ENCODE assay signal across 8 cellular contexts in the genomic region with DNA sequence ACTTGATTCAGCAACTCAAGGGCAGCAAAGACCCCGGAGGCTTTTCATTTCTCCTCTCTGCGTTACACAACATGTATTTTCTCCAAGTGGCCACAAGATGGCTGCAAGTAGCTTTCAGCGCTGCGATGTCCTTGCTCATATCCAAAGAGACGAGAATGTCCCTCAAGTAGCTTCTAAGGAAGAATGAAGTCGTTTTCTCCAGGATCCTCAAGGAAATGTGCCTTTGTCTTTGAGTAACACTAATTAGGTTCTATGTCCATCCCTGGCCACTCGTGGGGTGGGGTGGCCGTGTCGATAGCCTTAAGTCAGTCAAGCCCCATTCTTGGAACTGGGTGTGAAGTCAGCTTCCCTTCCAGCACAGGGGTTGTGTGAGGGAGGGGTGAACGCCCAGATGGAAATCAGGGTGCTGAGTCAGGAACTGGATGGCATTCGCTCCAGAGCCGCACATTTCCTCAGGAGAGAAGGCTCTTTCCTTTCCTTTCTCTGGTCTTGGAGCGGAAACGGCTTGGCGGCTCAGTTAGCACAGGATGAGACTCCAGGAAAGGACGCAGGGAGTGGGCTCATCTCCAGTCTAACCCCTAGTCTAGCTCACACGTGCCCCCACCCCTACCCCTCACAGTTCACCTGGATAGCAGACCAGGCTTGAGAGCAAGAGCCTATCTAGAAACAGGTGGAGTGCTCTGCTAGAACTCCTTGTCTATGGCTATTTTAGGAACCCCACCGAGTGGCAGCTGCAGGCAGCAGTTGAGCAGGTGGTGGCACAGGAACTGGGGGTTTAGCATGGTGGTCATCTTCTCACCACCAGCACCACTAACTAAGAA. TPM values are rescaled to one million over a fixed set of nuclear protein-coding genes. Genes with fewer than 3 reads are reported as not detected.
A peak's percentile ranks its signal among the peaks of the same experiment; 100 is the strongest.
DNase-seq lines count a peak whose midpoint lies in the region; ATAC-seq, FAIRE-seq and TF ChIP-seq lines count a peak whose summit lies in the region.

No MANE protein-coding gene starts in this region.

- H3K27ac Mint-ChIP-seq in HFFc6: no peak overlapping the region
- H3K27ac Mint-ChIP-seq in activated CD4-positive, alpha-beta T cell treated with anti-CD3 and anti-CD28 coated beads for 36 hours: no peak overlapping the region

- peak; percentile 88 for TF ChIP-seq CTCF in HFFc6 (IDR thresholded peaks at IDR 0.05)
- TF ChIP-seq CTCF in endothelial cell of umbilical vein (IDR thresholded peaks at IDR 0.05; ENCODE audit: extremely low read depth in 1 of 2, insufficient read depth in 1 of 2, low read depth in 1 of 2, low read length in 2 of 2): peak; percentile 73 to 74
- TF ChIP-seq CTCF in uterus (IDR thresholded peaks at IDR 0.05): peak; percentile 74 to 83 (median 82)

- H3K4me1 Mint-ChIP-seq in HFFc6 (ENCODE audit: low read depth): peaks cover 11% of the 10 kb centered on the region
- peaks cover 9% of the 10 kb centered on the region for H3K4me1 Mint-ChIP-seq in activated CD4-positive, alpha-beta T cell treated with anti-CD3 and anti-CD28 coated beads for 36 hours

- H3K27ac ChIP-seq in endothelial cell of umbilical vein (ENCODE audit: insufficient read depth, low read depth, low read length) (peak overlapping the region; percentile 30), mucosa of rectum (ENCODE audit: low read depth in 2 of 2, low read length in 2 of 2) (no peak overlapping the region), uterus (peak overlapping the region in 1 of 2 donors; percentile 4)

- CTCF ChIA-PET in activated CD4-positive, alpha-beta T cell treated with anti-CD3 and anti-CD28 coated beads for 36 hours (lab: Charles Lee): interaction anchor here (0.8 to 1.2 kb wide), 14 partner anchors 10 to 142 kb away, joined by 3 to 8 read pairs (median 3); no protein-coding TSS in a partner anchor
- CTCF ChIA-PET in endothelial cell of umbilical vein (lab: Charles Lee): interaction anchor here (0.6 to 1.9 kb wide), 40 partner anchors 8 to 420 kb away, joined by 3 to 41 read pairs (median 6); partner anchors contain the start of genes C11orf71, NNMT, RBM7 and REXO2

- H3K36me3 ChIP-seq in endothelial cell of umbilical vein (ENCODE audit: control insufficient read depth in 2 of 2, extremely low read depth in 1 of 2, insufficient read depth in 2 of 2, low read length in 2 of 2) (no peaks in the 10 kb centered on the region), mucosa of rectum (ENCODE audit: control insufficient read depth in 2 of 2, insufficient read depth in 2 of 2, low read length in 2 of 2) (no peaks in the 10 kb centered on the region), uterus (no peaks in the 10 kb centered on the region)

- H3K9ac ChIP-seq in endothelial cell of umbilical vein (replicated peaks; ENCODE audit: extremely low read depth, insufficient read depth, low read length) (peak overlapping the region; percentile 50), mucosa of rectum (ENCODE audit: low read depth in 1 of 2, low read length in 2 of 2) (peak overlapping the region; percentile 33 to 37)

- intact Hi-C loops in activated CD4-positive, alpha-beta T cell treated with anti-CD3 and anti-CD28 coated beads for 36 hours (cut with DNase I, micrococcal nuclease): loop anchor here (1.0 to 10.0 kb wide), 7 partner anchors 58 to 422 kb away; partner anchors contain the start of genes REXO2 (in 2 of the 2) and NXPE4 (in 1 of the 2)
- intact Hi-C loops in endothelial cell of umbilical vein (cut with micrococcal nuclease) (loop anchor here (1.0 to 5.0 kb wide), 11 partner anchors 8 to 422 kb away; partner anchors contain the start of genes C11orf71, NNMT, RBM7 and REXO2), uterus (cut with DNase I; ENCODE audit: low total_unique reads) (no loop called here)

- POLR2A ChIA-PET in activated CD4-positive, alpha-beta T cell treated with anti-CD3 and anti-CD28 coated beads for 36 hours (lab: Charles Lee): no interaction called here
- POLR2A ChIA-PET in endothelial cell of umbilical vein (lab: Charles Lee): no interaction called here

- TF ChIP-seq POLR2A in endothelial cell of umbilical vein (IDR thresholded peaks at IDR 0.05; ENCODE audit: low read depth, low read length): no peak
- no peak for TF ChIP-seq POLR2A in uterus (IDR thresholded peaks at IDR 0.05)

- peak overlapping the region in 2 of 3 experiments; percentile 22 to 60 for H3K4me3 ChIP-seq in endothelial cell of umbilical vein (replicated peaks in 1 of 3; ENCODE audit: insufficient read depth in 1 of 3, low read depth in 1 of 3, low read length in 3 of 3)
- H3K4me3 ChIP-seq in mucosa of rectum (ENCODE audit: low read length in 2 of 2): peak overlapping the region; percentile 9 to 63
- no peak overlapping the region for H3K4me3 ChIP-seq in uterus

- no TSS peak for BruUV-seq in endothelial cell of umbilical vein (replicated peaks; lab: Mats Ljungman, UMichigan)

- H3K4me1 ChIP-seq in endothelial cell of umbilical vein (ENCODE audit: control insufficient read depth, extremely low read depth, insufficient read depth, low read length): peaks cover 6% of the 10 kb centered on the region
- H3K4me1 ChIP-seq in mucosa of rectum (ENCODE audit: control insufficient read depth in 2 of 2, insufficient read depth in 2 of 2, low read length in 2 of 2): peaks cover 4 to 6% of the 10 kb centered on the region in 2 donors
- H3K4me1 ChIP-seq in uterus: no peaks in the 10 kb centered on the region

- H3K9me3 ChIP-seq in endothelial cell of umbilical vein (replicated peaks; ENCODE audit: control insufficient read depth, insufficient read depth, low read length): no peaks in the 10 kb centered on the region
- H3K9me3 ChIP-seq in mucosa of rectum (ENCODE audit: control insufficient read depth in 2 of 2, low read length in 2 of 2): no peaks in the 10 kb centered on the region
- H3K9me3 ChIP-seq in uterus: no peaks in the 10 kb centered on the region

- peak overlapping the region; percentile 91 for H2AFZ ChIP-seq in endothelial cell of umbilical vein (ENCODE audit: low read depth, low read length)

- no peaks in the 10 kb centered on the region for H3K9me3 Mint-ChIP-seq in HFFc6
- H3K9me3 Mint-ChIP-seq in activated CD4-positive, alpha-beta T cell treated with anti-CD3 and anti-CD28 coated beads for 36 hours (ENCODE audit: low read depth): no peaks in the 10 kb centered on the region

- H3K36me3 Mint-ChIP-seq in HFFc6 (ENCODE audit: low read depth): no peaks in the 10 kb centered on the region
- no peaks in the 10 kb centered on the region for H3K36me3 Mint-ChIP-seq in activated CD4-positive, alpha-beta T cell treated with anti-CD3 and anti-CD28 coated beads for 36 hours (ENCODE audit: low read depth)

- H4K20me1 ChIP-seq in endothelial cell of umbilical vein (replicated peaks; ENCODE audit: control insufficient read depth, extremely low read depth, insufficient read depth, low read length): no peaks in the 10 kb centered on the region

- dilution Hi-C loops in endothelial cell of umbilical vein (cut with MboI; ENCODE audit: extremely low pct_ligation_motif_present, low sequenced_read_pairs): no loop called here

- H3K27me3 Mint-ChIP-seq in HFFc6 (ENCODE audit: insufficient read depth): no peaks in the 10 kb centered on the region
- peaks cover 4% of the 10 kb centered on the region for H3K27me3 Mint-ChIP-seq in activated CD4-positive, alpha-beta T cell treated with anti-CD3 and anti-CD28 coated beads for 36 hours

- H3K27me3 ChIP-seq in endothelial cell of umbilical vein (ENCODE audit: control insufficient read depth in 2 of 2, insufficient read depth in 2 of 2, low read length in 2 of 2): no peaks in the 10 kb centered on the region
- H3K27me3 ChIP-seq in mucosa of rectum (ENCODE audit: control insufficient read depth in 2 of 2, insufficient read depth in 2 of 2, low read length in 2 of 2): no peaks in the 10 kb centered on the region
- no peaks in the 10 kb centered on the region for H3K27me3 ChIP-seq in uterus

- peak; percentile 85 for FAIRE-seq in endothelial cell of umbilical vein (lab: Jason Lieb, UNC)

- H3K4me2 ChIP-seq in endothelial cell of umbilical vein (ENCODE audit: insufficient read depth, low read length): peak overlapping the region; percentile 84

- H3K79me2 ChIP-seq in endothelial cell of umbilical vein (ENCODE audit: control insufficient read depth, insufficient read depth, low read length): no peaks in the 10 kb centered on the region

- H3K4me3 Mint-ChIP-seq in HFFc6: peak overlapping the region; percentile 69
- peak overlapping the region; percentile 43 for H3K4me3 Mint-ChIP-seq in activated CD4-positive, alpha-beta T cell treated with anti-CD3 and anti-CD28 coated beads for 36 hours

- H3K9me1 ChIP-seq in endothelial cell of umbilical vein (replicated peaks; ENCODE audit: control insufficient read depth, extremely low read depth, insufficient read depth, low read length): no peaks in the 10 kb centered on the region

- peak; percentile 72 for ATAC-seq in activated CD4-positive, alpha-beta T cell treated with anti-CD3 and anti-CD28 coated beads for 36 hours
- no peak for ATAC-seq in GM21447 (IDR thresholded peaks at IDR 0.05; ENCODE audit: unreplicated experiment)

- peak; percentile 83 for DNase-seq in DMS53 (lab: John Stamatoyannopoulos, UW)
- peak; percentile 60 for DNase-seq in HFFc6
- DNase-seq in NCI-H226: peak; percentile 28
- peak; percentile 50 for DNase-seq in activated CD4-positive, alpha-beta T cell treated with anti-CD3 and anti-CD28 coated beads for 36 hours
- peak; percentile 86 for DNase-seq in endothelial cell of umbilical vein (ENCODE audit: low read depth, low spot score)
- DNase-seq in uterus: peak; percentile 26 to 54

RNA-seq across cellular contexts. Expression of gene NNMT, which starts 44.3 kb away (rescaled TPM):
- total RNA-seq in HFFc6 (2021; fragmentation: NEBNext Ultra II Directional; extraction: Animal tissue kit (Norgen Biotek cat#: 25700)): 100 to 1,000 TPM; 191 to 264 (median 205) TPM
- not detected for total RNA-seq in activated CD4-positive, alpha-beta T cell treated with anti-CD3 and anti-CD28 coated beads for 36 hours
- total RNA-seq in endothelial cell of umbilical vein (300 and 330 TPM in 2 replicates), uterus (100 to 1,000 TPM in 2 of 4 donors, 10 to 100 TPM in 1, 1 to 10 TPM in 1; 4.6 to 362 (median 116) TPM)
- polyA plus RNA-seq in endothelial cell of umbilical vein: 454 and 506 TPM in 2 replicates
- 458 and 555 TPM in 2 replicates for polyA plus RNA-seq in endothelial cell of umbilical vein (2011; cell fraction: cytosol; rRNA removed)
- 274 and 371 TPM in 2 replicates for polyA plus RNA-seq in endothelial cell of umbilical vein (2011; cell fraction: nucleus; rRNA removed)
- polyA plus RNA-seq in endothelial cell of umbilical vein (2012): 482 and 590 TPM in 2 replicates
- polyA minus RNA-seq in endothelial cell of umbilical vein: 169 and 179 TPM in 2 replicates
- polyA minus RNA-seq in endothelial cell of umbilical vein (2011; cell fraction: cytosol; rRNA and poly(A)+ RNA removed): 120 TPM
- polyA minus RNA-seq in endothelial cell of umbilical vein (2011; cell fraction: nucleus; rRNA and poly(A)+ RNA removed): 292 and 324 TPM in 2 replicates

RNA-seq across cellular contexts. Expression of gene C11orf71, which starts 59.8 kb away (rescaled TPM):
- 1 to 10 TPM; 2.4 to 3.8 (median 3.2) TPM for total RNA-seq in HFFc6 (2021; fragmentation: NEBNext Ultra II Directional; extraction: Animal tissue kit (Norgen Biotek cat#: 25700))
- 1 to 10 TPM; 4.8 to 5.5 TPM for total RNA-seq in activated CD4-positive, alpha-beta T cell treated with anti-CD3 and anti-CD28 coated beads for 36 hours
- 4.0 and 5.4 TPM in 2 replicates for total RNA-seq in endothelial cell of umbilical vein
- polyA plus RNA-seq in endothelial cell of umbilical vein: 6.9 and 8.5 TPM in 2 replicates
- 2.6 and 3.6 TPM in 2 replicates for polyA plus RNA-seq in endothelial cell of umbilical vein (2011; cell fraction: cytosol; rRNA removed)
- 3.9 and 5.8 TPM in 2 replicates for polyA plus RNA-seq in endothelial cell of umbilical vein (2011; cell fraction: nucleus; rRNA removed)
- polyA plus RNA-seq in endothelial cell of umbilical vein (2012): 2.8 and 4.4 TPM in 2 replicates
- polyA minus RNA-seq in endothelial cell of umbilical vein: 5.4 and 7.5 TPM in 2 replicates
- 1.1 TPM for polyA minus RNA-seq in endothelial cell of umbilical vein (2011; cell fraction: cytosol; rRNA and poly(A)+ RNA removed)
- polyA minus RNA-seq in endothelial cell of umbilical vein (2011; cell fraction: nucleus; rRNA and poly(A)+ RNA removed): 12.7 and 18.6 TPM in 2 replicates
- 1 to 10 TPM; 3.2 to 5.7 (median 4.8) TPM for total RNA-seq in uterus

RNA-seq across cellular contexts. Expression of gene RBM7, which starts 59.9 kb away (rescaled TPM):
- total RNA-seq in HFFc6 (2021; fragmentation: NEBNext Ultra II Directional; extraction: Animal tissue kit (Norgen Biotek cat#: 25700)): 10 to 100 TPM; 35.9 to 42.3 (median 39.2) TPM
- 10 to 100 TPM; 46.7 to 72.3 TPM for total RNA-seq in activated CD4-positive, alpha-beta T cell treated with anti-CD3 and anti-CD28 coated beads for 36 hours
- total RNA-seq in endothelial cell of umbilical vein (31.3 and 38.4 TPM in 2 replicates), uterus (100 to 1,000 TPM in 1 of 4 donors, 10 to 100 TPM in 3; 12.8 to 107 (median 44.1) TPM)
- 16.4 TPM in 2 replicates for polyA plus RNA-seq in endothelial cell of umbilical vein
- polyA plus RNA-seq in endothelial cell of umbilical vein (2011; cell fraction: cytosol; rRNA removed): 22.9 and 26.2 TPM in 2 replicates
- 16.1 and 24.3 TPM in 2 replicates for polyA plus RNA-seq in endothelial cell of umbilical vein (2011; cell fraction: nucleus; rRNA removed)
- polyA plus RNA-seq in endothelial cell of umbilical vein (2012): 46.2 and 47.4 TPM in 2 replicates
- polyA minus RNA-seq in endothelial cell of umbilical vein: 46.8 and 57.2 TPM in 2 replicates
- 29.7 TPM for polyA minus RNA-seq in endothelial cell of umbilical vein (2011; cell fraction: cytosol; rRNA and poly(A)+ RNA removed)
- 40.0 and 53.0 TPM in 2 replicates for polyA minus RNA-seq in endothelial cell of umbilical vein (2011; cell fraction: nucleus; rRNA and poly(A)+ RNA removed)

Comparison
In these comparisons a context has a peak if more than half of its experiments do, and no peak if none do; other contexts are left out.
1. DNase-seq: peak in every context shown above with its lines; median percentile 86 in endothelial cell of umbilical vein; 83 in DMS53; 60 in HFFc6; 50 in activated CD4-positive, alpha-beta T cell treated with anti-CD3 and anti-CD28 coated beads for 36 hours; 40 in uterus; 28 in NCI-H226.
2. H3K4me3 ChIP-seq: peak in endothelial cell of umbilical vein (2 of 3) and mucosa of rectum (2 of 2); none in uterus (0 of 2).
3. RNA of gene NNMT, which starts 44.3 kb away (total RNA-seq): 300 to 330 TPM in endothelial cell of umbilical vein, 191 to 264 TPM in HFFc6 and 4.6 to 362 TPM in uterus; not detected in activated CD4-positive, alpha-beta T cell treated with anti-CD3 and anti-CD28 coated beads for 36 hours; every median in the first group is over 4 times any median in the second.
4. Peak in every context shown above with its lines, with median percentiles within 50 percentile points of each other: CTCF ChIP-seq.